In the genomic region with DNA sequence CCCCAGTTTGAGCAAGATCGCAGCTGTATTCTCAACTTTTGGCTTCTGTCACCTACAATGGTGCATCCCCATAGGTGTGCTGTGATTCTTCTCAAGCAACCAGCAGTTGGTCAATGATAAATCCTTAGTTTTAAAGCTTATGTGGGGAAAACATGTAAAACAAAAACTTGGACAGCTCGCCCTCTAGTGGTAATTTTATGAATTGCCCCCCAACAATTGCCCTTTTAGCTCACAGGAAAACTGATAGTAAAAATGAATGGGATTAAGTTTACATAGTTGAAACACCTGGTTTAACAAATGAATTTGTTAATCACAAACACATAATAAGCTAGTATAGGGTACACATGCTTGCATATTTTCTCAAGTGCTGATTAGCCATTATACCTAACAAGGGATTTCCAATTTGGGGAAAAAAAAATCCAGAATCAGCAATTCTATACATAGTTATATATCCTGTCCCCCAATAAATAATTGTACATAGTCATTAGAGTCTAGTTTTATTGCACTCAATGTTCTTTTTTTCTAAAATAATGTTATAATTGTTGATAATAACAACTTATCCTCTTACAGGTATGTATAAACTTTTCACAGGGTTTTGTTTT, we compare ENCODE assay signal across 8 cellular contexts. TPM values are rescaled to one million over a fixed set of nuclear protein-coding genes. Genes with fewer than 3 reads are reported as not detected.
A peak's percentile ranks its signal among the peaks of the same experiment; 100 is the strongest.
DNase-seq lines count a peak whose midpoint lies in the region; ATAC-seq and TF ChIP-seq lines count a peak whose summit lies in the region.

No MANE protein-coding gene starts in this region.

- H3K27ac ChIP-seq in C4-2B (no peak overlapping the region), Peyer's patch (no peak overlapping the region)

- DNase-seq in Peyer's patch: peak in 1 of 3 donors; percentile 56
- peak; percentile 43 for DNase-seq in fibroblast of pulmonary artery (ENCODE audit: low read depth)
- peak; percentile 33 for DNase-seq in renal cortical epithelial cell (ENCODE audit: low read depth)
- no peak for DNase-seq in activated gamma-delta T cell (lab: John Stamatoyannopoulos, UW)
- DNase-seq in activated T-cell treated with anti-CD3 and anti-CD28 coated beads, Interleukin-2, amount 50 U/mL, for 4 hours: no peak

- H3K27me3 ChIP-seq in Peyer's patch: no peaks in the 10 kb centered on the region

- no peaks in the 10 kb centered on the region for H3K27me3 Mint-ChIP-seq in activated T-cell treated with anti-CD3 and anti-CD28 coated beads, Interleukin-2, amount 50 U/mL, for 4 hours (ENCODE audit: low read depth)

- H3K4me1 ChIP-seq in Peyer's patch: no peaks in the 10 kb centered on the region

- no peaks in the 10 kb centered on the region for H3K4me1 Mint-ChIP-seq in activated T-cell treated with anti-CD3 and anti-CD28 coated beads, Interleukin-2, amount 50 U/mL, for 4 hours (ENCODE audit: low read depth)

- no peak for ATAC-seq in activated T-cell treated with anti-CD3 and anti-CD28 coated beads, Interleukin-2, amount 50 U/mL, for 4 hours
- no peak for ATAC-seq in GM21390 (IDR thresholded peaks at IDR 0.05; ENCODE audit: unreplicated experiment)

- H3K36me3 Mint-ChIP-seq in activated T-cell treated with anti-CD3 and anti-CD28 coated beads, Interleukin-2, amount 50 U/mL, for 4 hours (ENCODE audit: insufficient read depth): no peaks in the 10 kb centered on the region

- H3K4me3 ChIP-seq in GM12875 (ENCODE audit: low read depth, low read length): no peak overlapping the region
- no peak overlapping the region for H3K4me3 ChIP-seq in Peyer's patch
- H3K4me3 ChIP-seq in fibroblast of pulmonary artery (replicated peaks; ENCODE audit: low read depth, low read length): no peak overlapping the region

- no peak for TF ChIP-seq POLR2A in Peyer's patch (IDR thresholded peaks at IDR 0.05)

- no peaks in the 10 kb centered on the region for H3K9me3 Mint-ChIP-seq in activated T-cell treated with anti-CD3 and anti-CD28 coated beads, Interleukin-2, amount 50 U/mL, for 4 hours

- TF ChIP-seq CTCF in C4-2B (conservative IDR thresholded peaks at IDR 0.05) (peak; percentile 74), GM12875 (IDR thresholded peaks at IDR 0.05; ENCODE audit: borderline replicate concordance, insufficient read depth, low read depth, low read length) (peak; percentile 57; the same call in 1 of the 2 replicates), Peyer's patch (IDR thresholded peaks at IDR 0.05) (peak; percentile 39 to 63 (median 54)), fibroblast of pulmonary artery (IDR thresholded peaks at IDR 0.05; ENCODE audit: low read length, missing control alignments) (peak; percentile 68)

- no peaks in the 10 kb centered on the region for H3K9me3 ChIP-seq in Peyer's patch

- no peak overlapping the region for H3K4me3 Mint-ChIP-seq in activated T-cell treated with anti-CD3 and anti-CD28 coated beads, Interleukin-2, amount 50 U/mL, for 4 hours

- H3K36me3 ChIP-seq in Peyer's patch: no peaks in the 10 kb centered on the region

RNA-seq across cellular contexts. Expression of a gene that starts 30.1 kb away (rescaled TPM):
- total RNA-seq in Peyer's patch (not detected), renal cortical epithelial cell (not detected in 2 replicates)
- total RNA-seq in activated T-cell treated with anti-CD3 and anti-CD28 coated beads, Interleukin-2, amount 50 U/mL, for 4 hours: not detected

Comparison
In these comparisons a context has a peak if more than half of its experiments do, and no peak if none do; other contexts are left out.
1. DNase-seq: peak in fibroblast of pulmonary artery (single experiment) and renal cortical epithelial cell (single experiment); none in activated gamma-delta T cell (single experiment) and activated T-cell treated with anti-CD3 and anti-CD28 coated beads, Interleukin-2, amount 50 U/mL, for 4 hours (single experiment).
2. Peak in every context shown above with its lines, with median percentiles within 50 percentile points of each other: CTCF ChIP-seq.